In genomic region chr21:14838400-14838799, GRCh38 we compare ENCODE assay signal across 17 cellular contexts.
DNase-seq lines count a peak whose midpoint lies in the region; ATAC-seq and TF ChIP-seq lines count a peak whose summit lies in the region.
"Had no signal": no experiment of that assay in that cellular context is flagged by ENCODE, and none has a peak within 500 bp of the region (broad histone marks: within the 10 kb centered on the region; RNA-seq: fewer than 3 reads in every experiment).

No MANE protein-coding gene starts in this region.

- no peak for TF ChIP-seq POLR2A in IMR-90 (IDR thresholded peaks at IDR 0.05; ENCODE audit: low read depth, low read length)
- TF ChIP-seq POLR2A in esophagus squamous epithelium (IDR thresholded peaks at IDR 0.05), result no peak

- H3K23ac ChIP-seq in IMR-90 (ENCODE audit: low read depth, low read length) (no peak overlapping the region), neuronal stem cell (ENCODE audit: low read depth, low read length, poor library complexity) (no peak overlapping the region)

- H3K79me1 ChIP-seq in IMR-90 (ENCODE audit: low read depth in 1 of 2, low read length in 2 of 2) (no peaks in the 10 kb centered on the region), neuronal stem cell (ENCODE audit: low read depth, low read length) (no peaks in the 10 kb centered on the region)

- no peaks in the 10 kb centered on the region for H4K20me1 ChIP-seq in IMR-90 (ENCODE audit: insufficient read depth, low read length)
- H4K20me1 ChIP-seq in hepatocyte (ENCODE audit: insufficient read depth, poor library complexity, severe bottlenecking), result no peaks in the 10 kb centered on the region

- H3K4ac ChIP-seq in IMR-90 (ENCODE audit: low read depth, low read length), result no peak overlapping the region
- no peak overlapping the region for H3K4ac ChIP-seq in neuronal stem cell (ENCODE audit: low read length)

- H4K91ac ChIP-seq in IMR-90 (ENCODE audit: insufficient read depth, low read depth, low read length) (no peak overlapping the region), neuronal stem cell (ENCODE audit: low read depth, low read length, poor library complexity) (no peak overlapping the region)

- peak overlapping the region; percentile 51; the same call in 1 of the 2 replicates for H2BK20ac ChIP-seq in IMR-90 (ENCODE audit: low read depth, low read length)

- H2BK12ac ChIP-seq in neuronal stem cell (ENCODE audit: low read length), result no peak overlapping the region

- CTCF ChIA-PET in IMR-90 (lab: Yijun Ruan, JAX), result no interaction called here

- no TSS peak for BruUV-seq in IMR-90 (replicated peaks; lab: Mats Ljungman, UMichigan)

- H3K9me3 ChIP-seq in IMR-90 (ENCODE audit: control insufficient read depth, insufficient read depth, low read length), result no peaks in the 10 kb centered on the region; the same call in 1 of the 2 replicates
- no peaks in the 10 kb centered on the region for H3K9me3 ChIP-seq in hepatocyte (ENCODE audit: low read depth)
- H3K9me3 ChIP-seq in neuronal stem cell (replicated peaks in 1 of 2; ENCODE audit: control insufficient read depth in 2 of 2, insufficient read depth in 1 of 2, low read depth in 1 of 2, low read length in 2 of 2), result peaks cover 5 to 7% of the 10 kb centered on the region in 2 donors
- H3K9me3 ChIP-seq in esophagus squamous epithelium, result no peaks in the 10 kb centered on the region
- H3K9me3 ChIP-seq: BE2C had no signal

- H2AFZ ChIP-seq in IMR-90 (replicated peaks; ENCODE audit: low read length, poor library complexity) (no peak overlapping the region), hepatocyte (no peak overlapping the region), neuronal stem cell (ENCODE audit: low read length) (peak overlapping the region; percentile 15)
- H2AFZ ChIP-seq: GM23338 had no signal

- H3K36me3 ChIP-seq in IMR-90 (ENCODE audit: control insufficient read depth, insufficient read depth, low read length) (no peaks in the 10 kb centered on the region), hepatocyte (replicated peaks; ENCODE audit: insufficient read depth, low read depth) (no peaks in the 10 kb centered on the region), neuronal stem cell (replicated peaks in 1 of 2; ENCODE audit: control insufficient read depth in 2 of 2, insufficient read depth in 2 of 2, low read length in 2 of 2) (no peaks in the 10 kb centered on the region), esophagus squamous epithelium (no peaks in the 10 kb centered on the region)
- H3K36me3 ChIP-seq: BE2C had no signal

- in situ Hi-C loops in IMR-90 (cut with MboI; ENCODE audit: low sequenced_read_pairs), result no loop called here

- H3K9me2 ChIP-seq in hepatocyte (replicated peaks; ENCODE audit: insufficient read depth), result no peaks in the 10 kb centered on the region

- H3K9ac ChIP-seq in IMR-90 (ENCODE audit: low read depth, low read length), result no peak overlapping the region
- no peak overlapping the region for H3K9ac ChIP-seq in neuronal stem cell (ENCODE audit: low read depth, low read length, poor library complexity)

- H3K14ac ChIP-seq in IMR-90 (replicated peaks; ENCODE audit: low read depth, low read length) (0 out of 2 replicates have a peak overlapping the region, but pooled peaks have one; percentile 39), neuronal stem cell (ENCODE audit: low read length) (no peak overlapping the region)

- H3K56ac ChIP-seq in IMR-90 (ENCODE audit: extremely low read depth, insufficient read depth, low read length), result no peak overlapping the region

- H3K4me2 ChIP-seq in IMR-90 (ENCODE audit: low read depth, low read length) (peak overlapping the region; percentile 69), hepatocyte (peak overlapping the region; percentile 22), neuronal stem cell (ENCODE audit: insufficient read depth, low read length, poor library complexity, severe bottlenecking) (no peak overlapping the region)
- H3K4me2 ChIP-seq: GM23338 had no signal

- WGBS in IMR-90 (ENCODE audit: extremely low coverage in 2 of 2, insufficient read length in 1 of 2), 2 experiments, result 13% methylated on average over 1 of the region's 3 CpGs; no CpG with 5 or more reads in 1 of the 2 experiments
- WGBS in hepatocyte (ENCODE audit: low lambda C conversion rate, missing lambda C conversion rate), result 31% methylated on average over 3 of the region's 3 CpGs
- no CpG with 5 or more reads among the region's 3 CpGs for WGBS in neuronal stem cell (ENCODE audit: extremely low coverage in 2 of 2, insufficient read length in 2 of 2, insufficient replicate concordance in 1 of 2), 2 donors
- 53 to 56% methylated on average over 3 of the region's 3 CpGs for WGBS in esophagus squamous epithelium, 2 donors

- H2AK9ac ChIP-seq in IMR-90 (replicated peaks; ENCODE audit: low read depth, low read length, poor library complexity), result no peak overlapping the region

- H2BK120ac ChIP-seq in IMR-90 (ENCODE audit: low read depth, low read length) (peak overlapping the region; percentile 20; the same call in 1 of the 2 replicates), neuronal stem cell (ENCODE audit: low read depth, low read length) (no peak overlapping the region)

- TF ChIP-seq CTCF in IMR-90 (conservative IDR thresholded peaks at IDR 0.05; ENCODE audit: low read depth, low read length) (no peak), hepatocyte (IDR thresholded peaks at IDR 0.05; ENCODE audit: poor library complexity) (no peak), esophagus squamous epithelium (IDR thresholded peaks at IDR 0.05) (no peak)

- no peak overlapping the region for H3K4me3 ChIP-seq in IMR-90 (ENCODE audit: insufficient read depth, low read depth, low read length)
- no peak overlapping the region for H3K4me3 ChIP-seq in hepatocyte
- no peak overlapping the region for H3K4me3 ChIP-seq in neuronal stem cell (ENCODE audit: low read length in 2 of 2)
- no peak overlapping the region for H3K4me3 ChIP-seq in esophagus squamous epithelium
- H3K4me3 ChIP-seq: GM23338 had no signal

- intact Hi-C loops in IMR-90 (cut with micrococcal nuclease), result no loop called here
- intact Hi-C loops in esophagus squamous epithelium (cut with DNase I), result no loop called here

- dilution Hi-C loops in IMR-90 (cut with HindIII; ENCODE audit: low sequenced_read_pairs, unreplicated experiment), result no loop called here

- H4K8ac ChIP-seq in IMR-90 (ENCODE audit: low read depth in 2 of 2, low read length in 2 of 2), result no peak overlapping the region
- no peak overlapping the region for H4K8ac ChIP-seq in neuronal stem cell (ENCODE audit: low read depth, low read length)

- peak; percentile 78 for ATAC-seq in IMR-90 (ENCODE audit: low read depth)
- ATAC-seq: GM23338, PC-3 had no signal

- no peak overlapping the region for H4K5ac ChIP-seq in IMR-90 (ENCODE audit: low read depth, low read length)

- H3K27me3 ChIP-seq in IMR-90 (ENCODE audit: control insufficient read depth, insufficient read depth, low read length) (no peaks in the 10 kb centered on the region), hepatocyte (no peaks in the 10 kb centered on the region), neuronal stem cell (ENCODE audit: control insufficient read depth in 3 of 3, insufficient read depth in 3 of 3, low read depth in 1 of 3, low read length in 3 of 3) (no peaks in the 10 kb centered on the region), esophagus squamous epithelium (no peaks in the 10 kb centered on the region)
- H3K27me3 ChIP-seq: BE2C had no signal

- no peak overlapping the region for H3K18ac ChIP-seq in IMR-90 (ENCODE audit: low read depth, low read length)
- H3K18ac ChIP-seq in neuronal stem cell (ENCODE audit: low read length), result no peak overlapping the region

- H3K4me1 ChIP-seq in IMR-90 (ENCODE audit: control insufficient read depth, insufficient read depth, low read length), result peaks cover 2% of the 10 kb centered on the region; the same call in 1 of the 2 replicates
- no peaks in the 10 kb centered on the region for H3K4me1 ChIP-seq in hepatocyte (ENCODE audit: insufficient read depth)
- peaks cover 0 to 5% of the 10 kb centered on the region in 2 donors for H3K4me1 ChIP-seq in neuronal stem cell (ENCODE audit: control insufficient read depth in 2 of 2, insufficient read depth in 1 of 2, low read depth in 1 of 2, low read length in 2 of 2)
- H3K4me1 ChIP-seq in esophagus squamous epithelium, result no peaks in the 10 kb centered on the region
- H3K4me1 ChIP-seq: BE2C had no signal

- H3K27ac ChIP-seq in IMR-90 (ENCODE audit: insufficient read depth, low read length), result no peak overlapping the region
- no peak overlapping the region for H3K27ac ChIP-seq in hepatocyte
- H3K27ac ChIP-seq in neuronal stem cell (replicated peaks; ENCODE audit: low read length), result no peak overlapping the region
- no peak overlapping the region for H3K27ac ChIP-seq in esophagus squamous epithelium

- H2AK5ac ChIP-seq in IMR-90 (ENCODE audit: low read depth, low read length) (no peak overlapping the region), neuronal stem cell (ENCODE audit: low read depth, low read length) (no peak overlapping the region)

- H3K79me2 ChIP-seq in hepatocyte, result no peaks in the 10 kb centered on the region

- peak overlapping the region; percentile 38 for H2BK5ac ChIP-seq in IMR-90 (ENCODE audit: low read depth, low read length, poor library complexity, severe bottlenecking)
- H2BK5ac ChIP-seq in neuronal stem cell (ENCODE audit: low read length), result no peak overlapping the region

- H3K9me1 ChIP-seq in IMR-90 (ENCODE audit: insufficient read depth, low read length), result no peaks in the 10 kb centered on the region

- DNase-seq in IMR-90 (peak; percentile 41), NCI-H524 (lab: John Stamatoyannopoulos, UW) (peak; percentile 86 to 96), hepatocyte (ENCODE audit: low spot score) (no peak), neuronal stem cell (ENCODE audit: low spot score) (no peak), esophagus squamous epithelium (lab: John Stamatoyannopoulos, UW) (no peak), NCI-H1694 (lab: John Stamatoyannopoulos, UW) (no peak), NCI-H2107 (lab: John Stamatoyannopoulos, UW) (no peak)
- DNase-seq: BE2C, Karpas-422, MV-4-11, NCI-H187 treated with DMSO at 0.1 percent for 48 hours, NCI-H226, NCI-H510A treated with DMSO at 0.1 percent for 48 hours, PC-3, RPMI8226, SHP77 had no signal

- TF ChIP-seq RAD21 in IMR-90 (IDR thresholded peaks at IDR 0.05; ENCODE audit: low read length), result no peak

- POLR2A ChIA-PET in IMR-90 (lab: Charles Lee; ENCODE audit: unreplicated experiment), result interaction anchor here (0.5 kb wide), 1 partner anchor 145 kb away, joined by 6 read pairs; no protein-coding TSS in a partner anchor

- H2BK15ac ChIP-seq in IMR-90 (ENCODE audit: low read depth, low read length) (no peak overlapping the region), neuronal stem cell (ENCODE audit: low read length) (no peak overlapping the region)

TF ChIP-seq in IMR-90, 13 proteins besides CTCF, POLR2A, EP300 and RAD21 (continues in another document):
- TF ChIP-seq BHLHE40 (IDR thresholded peaks at IDR 0.05; ENCODE audit: low read depth, low read length) (no peak), RFX5 (IDR thresholded peaks at IDR 0.05; ENCODE audit: low read depth, low read length) (no peak), SMC3 (IDR thresholded peaks at IDR 0.05; ENCODE audit: low read depth, low read length) (no peak), MXI1 (IDR thresholded peaks at IDR 0.05; ENCODE audit: borderline replicate concordance, low read depth, low read length) (no peak), CEBPB (IDR thresholded peaks at IDR 0.05; ENCODE audit: low read depth, low read length) (no peak)

Comparison
In these comparisons a context has a peak if more than half of its experiments do, and no peak if none do; other contexts are left out.
1. DNase-seq: peak in IMR-90 (single experiment) and NCI-H524 (2 of 2); none in hepatocyte (single experiment), neuronal stem cell (single experiment), esophagus squamous epithelium (single experiment), NCI-H1694 (single experiment) and NCI-H2107 (single experiment).